3 cellular contexts compared by ENCODE assay signal in genomic region chr3:135596563-135596962, GRCh38.
"Had no signal": no experiment of that assay in that cellular context is flagged by ENCODE, and none has a peak within 500 bp of the region (broad histone marks: within the 10 kb centered on the region; RNA-seq: fewer than 3 reads in every experiment).

No MANE protein-coding gene starts in this region.

- H3K4me3 ChIP-seq: GM12878 had no signal

- ATAC-seq: GM12878 had no signal

- DNase-seq: GDM1, GF-D8 had no signal
